ENCODE assay signal across 33 cellular contexts in genomic region chr20:16531485-16531884, GRCh38.
"Had no signal": no experiment of that assay in that cellular context is flagged by ENCODE, and none has a peak within 500 bp of the region (broad histone marks: within the 10 kb centered on the region; RNA-seq: fewer than 3 reads in every experiment).

No MANE protein-coding gene starts in this region.

- H3K9me3 ChIP-seq: ascending aorta, body of pancreas, MG63, Peyer's patch had no signal

- DNase-seq: activated CD4-positive, alpha-beta memory T cell treated with anti-CD3 and anti-CD28 coated beads for 36 hours; activated CD4-positive, alpha-beta T cell treated with anti-CD3 and anti-CD28 coated beads, Interleukin-2, amount 10 ng/mL, durations not matched to agents 7 days and 5 days; activated CD4-positive, CD25-positive, alpha-beta regulatory T cell; activated CD8-positive, alpha-beta memory T cell treated with anti-CD3 and anti-CD28 coated beads for 24 hours; activated effector memory CD4-positive, alpha-beta T cell treated with anti-CD3 and anti-CD28 coated beads, Interleukin-2, amount 50 U/mL, for 16 hours; activated naive CD4-positive, alpha-beta T cell treated with Interleukin-2 at 50 U/mL for 16 hours; activated naive CD8-positive, alpha-beta T cell treated with anti-CD3 and anti-CD28 coated beads, Interleukin-2, amount 50 U/mL, for 24 hours; activated T-cell treated with anti-CD3 and anti-CD28 coated beads, Interleukin-2, amount 50 U/mL, for 4 hours; amniotic stem cell; body of pancreas; MG63; MV-4-11; NCI-H1092 treated with DMSO at 0.1 percent for 48 hours; NCI-H1417 treated with DMSO at 0.1 percent for 48 hours; NCI-H1694; NCI-H2029; NCI-H2107; NCI-H2171 treated with DMSO at 0.1 percent for 48 hours; NCI-H345; NCI-H510A; NCI-H526 treated with DMSO at 0.1 percent for 48 hours; NCI-H82; NK-92 treated with Interleukin-12 subunit alpha and Interleukin-12 subunit beta, amount 100 ng/mL, for 24 hours; OCI-M1; Peyer's patch; SHP77 treated with DMSO at 0.1 percent for 48 hours; T-helper 2 cell; T1000 had no signal

- H3K4me3 Mint-ChIP-seq: activated CD4-positive, alpha-beta memory T cell treated with anti-CD3 and anti-CD28 coated beads for 36 hours; activated CD4-positive, alpha-beta T cell treated with anti-CD3 and anti-CD28 coated beads, Interleukin-2, amount 10 ng/mL, durations not matched to agents 7 days and 5 days; activated naive CD8-positive, alpha-beta T cell treated with anti-CD3 and anti-CD28 coated beads, Interleukin-2, amount 50 U/mL, for 24 hours; activated T-cell treated with anti-CD3 and anti-CD28 coated beads, Interleukin-2, amount 50 U/mL, for 4 hours; central memory CD8-positive, alpha-beta T cell had no signal

- H3K4me1 Mint-ChIP-seq: activated CD4-positive, alpha-beta T cell treated with anti-CD3 and anti-CD28 coated beads, Interleukin-2, amount 10 ng/mL, durations not matched to agents 7 days and 5 days; activated naive CD8-positive, alpha-beta T cell treated with anti-CD3 and anti-CD28 coated beads, Interleukin-2, amount 50 U/mL, for 24 hours had no signal

- H3K4me1 ChIP-seq: ascending aorta had no signal

- ATAC-seq: activated naive CD4-positive, alpha-beta T cell treated with anti-CD3 and anti-CD28 coated beads, Interleukin-2, amount 50 U/mL, for 72 hours; activated naive CD8-positive, alpha-beta T cell treated with anti-CD3 and anti-CD28 coated beads, Interleukin-2, amount 50 U/mL, for 24 hours; activated T-cell treated with anti-CD3 and anti-CD28 coated beads, Interleukin-2, amount 50 U/mL, for 4 hours; body of pancreas had no signal

- H3K27ac Mint-ChIP-seq: activated CD4-positive, alpha-beta memory T cell treated with anti-CD3 and anti-CD28 coated beads for 36 hours; activated CD4-positive, alpha-beta T cell treated with anti-CD3 and anti-CD28 coated beads, Interleukin-2, amount 10 ng/mL, durations not matched to agents 7 days and 5 days; activated naive CD4-positive, alpha-beta T cell treated with anti-CD3 and anti-CD28 coated beads, Interleukin-2, amount 50 U/mL, for 72 hours; activated naive CD8-positive, alpha-beta T cell treated with anti-CD3 and anti-CD28 coated beads, Interleukin-2, amount 50 U/mL, for 24 hours had no signal

- H3K9me3 Mint-ChIP-seq: activated CD4-positive, alpha-beta memory T cell treated with anti-CD3 and anti-CD28 coated beads for 36 hours; activated CD4-positive, alpha-beta T cell treated with anti-CD3 and anti-CD28 coated beads, Interleukin-2, amount 10 ng/mL, durations not matched to agents 7 days and 5 days; activated naive CD4-positive, alpha-beta T cell treated with anti-CD3 and anti-CD28 coated beads, Interleukin-2, amount 50 U/mL, for 72 hours; activated naive CD8-positive, alpha-beta T cell treated with anti-CD3 and anti-CD28 coated beads, Interleukin-2, amount 50 U/mL, for 24 hours; activated T-cell treated with anti-CD3 and anti-CD28 coated beads, Interleukin-2, amount 50 U/mL, for 4 hours; central memory CD8-positive, alpha-beta T cell had no signal

- H3K36me3 ChIP-seq: MG63, Peyer's patch had no signal

- H3K27me3 Mint-ChIP-seq: activated CD4-positive, alpha-beta memory T cell treated with anti-CD3 and anti-CD28 coated beads for 36 hours; activated CD4-positive, alpha-beta T cell treated with anti-CD3 and anti-CD28 coated beads, Interleukin-2, amount 10 ng/mL, durations not matched to agents 7 days and 5 days; activated naive CD8-positive, alpha-beta T cell treated with anti-CD3 and anti-CD28 coated beads, Interleukin-2, amount 50 U/mL, for 24 hours; central memory CD8-positive, alpha-beta T cell had no signal

- H3K27ac ChIP-seq: ascending aorta, body of pancreas had no signal

- H3K27me3 ChIP-seq: ascending aorta, body of pancreas, MG63, Peyer's patch had no signal

- FAIRE-seq: bronchial epithelial cell, TTC549 had no signal

- H3K4me3 ChIP-seq: ascending aorta, body of pancreas, MG63, Peyer's patch had no signal
